Comparison of ENCODE assay signal across 8 cellular contexts in genomic region chr6:111992851-111993250, GRCh38.
DNase-seq lines count a peak whose midpoint lies in the region; ATAC-seq, FAIRE-seq and TF ChIP-seq lines count a peak whose summit lies in the region.

No MANE protein-coding gene starts in this region.

- H3K9me3 ChIP-seq in esophagus squamous epithelium, result no peaks in the 10 kb centered on the region

- no peak overlapping the region for H3K4me3 ChIP-seq in fibroblast of mammary gland (ENCODE audit: control insufficient read depth, low read depth, low read length)
- no peak overlapping the region for H3K4me3 ChIP-seq in esophagus squamous epithelium

- WGBS in esophagus squamous epithelium, 2 donors, result 67 to 84% methylated on average over 4 of the region's 4 CpGs

- TF ChIP-seq CTCF in GM10266 (IDR thresholded peaks at IDR 0.05; ENCODE audit: control insufficient read depth, insufficient read depth, low read depth, missing control alignments), result no peak
- no peak for TF ChIP-seq CTCF in fibroblast of mammary gland (conservative IDR thresholded peaks at IDR 0.05; ENCODE audit: control insufficient read depth, insufficient read depth, low read depth, low read length)
- TF ChIP-seq CTCF in esophagus squamous epithelium (IDR thresholded peaks at IDR 0.05), result no peak

- CTCF ChIA-PET in activated CD4-positive, alpha-beta T cell treated with anti-CD3 and anti-CD28 coated beads for 36 hours (lab: Charles Lee), result interaction anchor here (0.6 to 2.9 kb wide), 20 partner anchors 12 to 283 kb away, joined by 3 to 19 read pairs (median 4); partner anchors contain the start of gene FYN

- peaks cover 5 to 24% (median 6%) of the 10 kb centered on the region in 3 donors for H3K4me1 ChIP-seq in esophagus squamous epithelium

- DNase-seq in GM10266 (ENCODE audit: extremely low spot score) (peak; percentile 16), fibroblast of mammary gland (ENCODE audit: low read depth) (peak; percentile 56), COLO668 (lab: John Stamatoyannopoulos, UW; ENCODE audit: unreplicated experiment) (no peak), HT-29 (ENCODE audit: low spot score) (no peak), GM12892 (ENCODE audit: insufficient read length) (no peak), esophagus squamous epithelium (lab: John Stamatoyannopoulos, UW) (no peak)
- DNase-seq in activated CD4-positive, alpha-beta T cell treated with anti-CD3 and anti-CD28 coated beads for 36 hours, result peak; percentile 67

- TF ChIP-seq POLR2A in GM12892 (IDR thresholded peaks at IDR 0.05; ENCODE audit: low read depth, low read length) (no peak), esophagus squamous epithelium (IDR thresholded peaks at IDR 0.05) (no peak)

- no peaks in the 10 kb centered on the region for H3K36me3 ChIP-seq in esophagus squamous epithelium

- no peaks in the 10 kb centered on the region for H3K27me3 Mint-ChIP-seq in activated CD4-positive, alpha-beta T cell treated with anti-CD3 and anti-CD28 coated beads for 36 hours

- POLR2A ChIA-PET in activated CD4-positive, alpha-beta T cell treated with anti-CD3 and anti-CD28 coated beads for 36 hours (lab: Charles Lee), result interaction anchor here (1.1 to 1.8 kb wide), 4 partner anchors 18 to 119 kb away, joined by 4 to 6 read pairs (median 5); partner anchors contain the start of gene FYN

- H3K36me3 Mint-ChIP-seq in activated CD4-positive, alpha-beta T cell treated with anti-CD3 and anti-CD28 coated beads for 36 hours (ENCODE audit: low read depth), result peaks cover 11% of the 10 kb centered on the region

- ATAC-seq in HG02852 (IDR thresholded peaks at IDR 0.05; ENCODE audit: unreplicated experiment), result peak; percentile 58
- ATAC-seq in activated CD4-positive, alpha-beta T cell treated with anti-CD3 and anti-CD28 coated beads for 36 hours, result peak; percentile 79

- no peaks in the 10 kb centered on the region for H3K27me3 ChIP-seq in esophagus squamous epithelium

- FAIRE-seq in GM12892 (lab: Jason Lieb, UNC), result no peak

- intact Hi-C loops in activated CD4-positive, alpha-beta T cell treated with anti-CD3 and anti-CD28 coated beads for 36 hours (cut with DNase I, micrococcal nuclease), result loop anchor here (1.0 to 10.0 kb wide), 5 partner anchors 20 to 283 kb away; no protein-coding TSS in a partner anchor
- intact Hi-C loops in esophagus squamous epithelium (cut with DNase I), result loop anchor here (10.0 kb wide), 1 partner anchor 118 kb away; the partner anchor contains the start of gene FYN

- H3K4me1 Mint-ChIP-seq in activated CD4-positive, alpha-beta T cell treated with anti-CD3 and anti-CD28 coated beads for 36 hours, result peaks cover 91% of the 10 kb centered on the region

- peak overlapping the region; percentile 96 for H3K27ac Mint-ChIP-seq in activated CD4-positive, alpha-beta T cell treated with anti-CD3 and anti-CD28 coated beads for 36 hours

- no peak overlapping the region for H3K27ac ChIP-seq in esophagus squamous epithelium

- peaks cover 7% of the 10 kb centered on the region for H3K9me3 Mint-ChIP-seq in activated CD4-positive, alpha-beta T cell treated with anti-CD3 and anti-CD28 coated beads for 36 hours (ENCODE audit: low read depth)

- peak overlapping the region; percentile 27 for H3K4me3 Mint-ChIP-seq in activated CD4-positive, alpha-beta T cell treated with anti-CD3 and anti-CD28 coated beads for 36 hours

Comparison
In these comparisons a context has a peak if more than half of its experiments do, and no peak if none do; other contexts are left out.
1. DNase-seq: peak in GM10266 (single experiment), activated CD4-positive, alpha-beta T cell treated with anti-CD3 and anti-CD28 coated beads for 36 hours (single experiment) and fibroblast of mammary gland (single experiment); none in COLO668 (single experiment), HT-29 (single experiment), GM12892 (single experiment) and esophagus squamous epithelium (single experiment).